In the genomic region with DNA sequence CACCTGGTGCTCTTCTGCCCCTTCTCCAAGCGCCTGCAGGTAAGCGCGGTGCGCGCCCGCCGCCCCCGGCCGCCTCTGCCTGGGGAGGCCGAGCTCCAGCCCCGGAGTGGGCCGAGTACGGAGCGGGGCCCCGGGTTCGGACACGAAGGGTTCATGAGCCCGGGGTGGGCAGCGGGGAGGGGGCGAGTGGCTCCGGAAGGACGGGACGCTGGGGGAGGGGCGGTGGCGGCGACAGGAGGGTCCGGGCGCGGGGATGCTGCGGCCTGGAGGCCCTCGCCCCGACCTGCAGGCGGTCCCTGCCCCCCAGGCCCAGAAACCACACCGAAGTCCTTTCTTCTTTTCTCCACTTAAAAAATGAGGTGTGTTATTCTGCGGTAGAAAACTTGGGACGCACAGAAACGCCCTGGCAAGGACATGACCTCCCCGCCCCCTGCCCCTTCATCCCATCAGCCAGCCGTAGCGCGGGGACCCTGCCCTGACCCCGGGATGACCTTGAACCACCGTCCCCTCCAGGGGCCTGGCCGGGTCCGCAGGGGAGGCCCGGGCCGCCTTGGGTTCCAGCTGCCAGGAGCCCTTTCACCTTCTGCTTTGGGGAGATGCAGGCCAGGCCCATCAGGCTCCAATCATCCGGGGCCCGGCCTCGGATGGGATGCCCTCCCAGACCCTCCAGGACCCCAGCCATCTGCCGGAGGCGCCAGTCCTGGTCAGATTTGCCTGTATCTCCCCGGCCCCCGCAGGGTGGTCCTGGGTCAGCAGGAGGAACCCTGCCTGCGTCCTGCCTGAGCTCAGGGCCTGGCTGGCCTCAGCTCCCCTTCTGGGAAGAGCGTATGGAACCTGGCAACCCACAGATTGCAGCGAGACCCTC, we compare ENCODE assay signal across 1 cellular context.
TF ChIP-seq lines count a peak whose summit lies in the region.

No MANE protein-coding gene starts in this region.

TF ChIP-seq in SK-N-SH treated with all-trans-retinoic acid at 6 μM for 48 hours, 23 proteins besides CTCF, POLR2A, EP300 and RAD21 (continued from another document):
- TF ChIP-seq ZNF70 (CRISPR knock-in tag; IDR thresholded peaks at IDR 0.05) (no peak), ZFP3 (CRISPR knock-in tag; IDR thresholded peaks at IDR 0.05) (no peak), SNAI2 (CRISPR knock-in tag; IDR thresholded peaks at IDR 0.05) (no peak), ZNF565 (CRISPR knock-in tag; conservative IDR thresholded peaks at IDR 0.05; ENCODE audit: low read depth) (no peak), RARB (CRISPR knock-in tag; IDR thresholded peaks at IDR 0.05) (no peak), ZFP30 (CRISPR knock-in tag; IDR thresholded peaks at IDR 0.05) (no peak), BACH2 (CRISPR knock-in tag; IDR thresholded peaks at IDR 0.05; ENCODE audit: borderline replicate concordance) (no peak)
- TF ChIP-seq, protein P1, sequence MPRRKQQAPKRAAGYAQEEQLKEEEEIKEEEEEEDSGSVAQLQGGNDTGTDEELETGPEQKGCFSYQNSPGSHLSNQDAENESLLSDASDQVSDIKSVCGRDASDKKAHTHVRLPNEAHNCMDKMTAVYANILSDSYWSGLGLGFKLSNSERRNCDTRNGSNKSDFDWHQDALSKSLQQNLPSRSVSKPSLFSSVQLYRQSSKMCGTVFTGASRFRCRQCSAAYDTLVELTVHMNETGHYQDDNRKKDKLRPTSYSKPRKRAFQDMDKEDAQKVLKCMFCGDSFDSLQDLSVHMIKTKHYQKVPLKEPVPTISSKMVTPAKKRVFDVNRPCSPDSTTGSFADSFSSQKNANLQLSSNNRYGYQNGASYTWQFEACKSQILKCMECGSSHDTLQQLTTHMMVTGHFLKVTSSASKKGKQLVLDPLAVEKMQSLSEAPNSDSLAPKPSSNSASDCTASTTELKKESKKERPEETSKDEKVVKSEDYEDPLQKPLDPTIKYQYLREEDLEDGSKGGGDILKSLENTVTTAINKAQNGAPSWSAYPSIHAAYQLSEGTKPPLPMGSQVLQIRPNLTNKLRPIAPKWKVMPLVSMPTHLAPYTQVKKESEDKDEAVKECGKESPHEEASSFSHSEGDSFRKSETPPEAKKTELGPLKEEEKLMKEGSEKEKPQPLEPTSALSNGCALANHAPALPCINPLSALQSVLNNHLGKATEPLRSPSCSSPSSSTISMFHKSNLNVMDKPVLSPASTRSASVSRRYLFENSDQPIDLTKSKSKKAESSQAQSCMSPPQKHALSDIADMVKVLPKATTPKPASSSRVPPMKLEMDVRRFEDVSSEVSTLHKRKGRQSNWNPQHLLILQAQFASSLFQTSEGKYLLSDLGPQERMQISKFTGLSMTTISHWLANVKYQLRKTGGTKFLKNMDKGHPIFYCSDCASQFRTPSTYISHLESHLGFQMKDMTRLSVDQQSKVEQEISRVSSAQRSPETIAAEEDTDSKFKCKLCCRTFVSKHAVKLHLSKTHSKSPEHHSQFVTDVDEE (CRISPR knock-in tag; IDR thresholded peaks at IDR 0.05), result no peak
